Comparison of ENCODE assay signal across 8 cellular contexts in the genomic region with DNA sequence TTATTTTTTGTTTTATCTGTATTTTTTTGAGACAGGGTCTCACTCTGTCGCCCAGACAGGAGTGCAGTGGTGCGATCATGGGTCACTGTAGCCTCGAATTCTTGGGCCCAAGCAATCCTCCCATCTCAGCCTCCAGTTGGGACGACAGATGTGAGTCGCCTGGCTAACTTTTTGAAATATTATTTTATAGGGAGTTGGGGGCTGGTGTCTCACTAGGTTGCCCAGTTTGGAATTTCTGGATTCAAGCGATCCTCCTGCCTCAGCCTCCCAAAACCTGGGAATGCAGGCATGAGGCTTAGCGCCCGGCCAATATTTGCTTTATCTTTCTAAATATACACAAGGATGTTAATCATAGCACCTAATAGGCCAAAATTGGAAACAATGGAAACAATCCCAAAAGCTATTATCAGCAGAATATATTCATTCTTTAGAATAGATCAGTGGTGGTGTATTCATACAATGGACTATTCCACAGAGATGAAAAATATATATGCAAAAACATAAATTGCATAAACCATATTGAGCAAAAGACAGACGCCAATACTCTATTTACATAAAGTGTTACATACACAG. TPM values are rescaled to one million over a fixed set of nuclear protein-coding genes. Genes with fewer than 3 reads are reported as not detected.
DNase-seq lines count a peak whose midpoint lies in the region; ATAC-seq, FAIRE-seq and TF ChIP-seq lines count a peak whose summit lies in the region.

No MANE protein-coding gene starts in this region.

- H3K9me3 ChIP-seq in DND-41 (ENCODE audit: insufficient read depth, low read length, severe bottlenecking) (no peaks in the 10 kb centered on the region), PC-9 (ENCODE audit: insufficient read depth, low read depth) (no peaks in the 10 kb centered on the region), esophagus (ENCODE audit: control insufficient read depth in 2 of 2, insufficient read depth in 1 of 2, low read depth in 1 of 2, low read length in 1 of 2) (no peaks in the 10 kb centered on the region)

- H4K20me1 ChIP-seq in DND-41 (ENCODE audit: insufficient read depth, low read length) (no peaks in the 10 kb centered on the region), PC-9 (ENCODE audit: insufficient read depth) (no peaks in the 10 kb centered on the region)

- H3K27me3 ChIP-seq in DND-41 (ENCODE audit: insufficient read depth, low read length, poor library complexity) = no peaks in the 10 kb centered on the region
- no peaks in the 10 kb centered on the region for H3K27me3 ChIP-seq in PC-9 (ENCODE audit: insufficient read depth, low read depth)
- H3K27me3 ChIP-seq in esophagus (ENCODE audit: control insufficient read depth in 1 of 2, insufficient read depth in 2 of 2, low read length in 2 of 2) = no peaks in the 10 kb centered on the region

- H3K9ac ChIP-seq in DND-41 (ENCODE audit: low read depth, low read length) = peak overlapping the region; percentile 70

- 74% methylated on average over 9 of the region's 9 CpGs for WGBS in esophagus, 2 donors

- ATAC-seq in DND-41 (ENCODE audit: insufficient read depth, low read depth) (no peak), GM18870 (IDR thresholded peaks at IDR 0.05; ENCODE audit: unreplicated experiment) (no peak)

- BruUV-seq in PC-9 (replicated peaks; lab: Mats Ljungman, UMichigan) = no TSS peak

- H3K36me3 ChIP-seq in DND-41 (ENCODE audit: insufficient read depth, low read length) (peaks cover 15% of the 10 kb centered on the region), PC-9 (ENCODE audit: low read depth) (no peaks in the 10 kb centered on the region), esophagus (ENCODE audit: control insufficient read depth in 2 of 2, insufficient read depth in 2 of 2, low read length in 1 of 2) (no peaks in the 10 kb centered on the region)

- H3K4me3 ChIP-seq in DND-41 (ENCODE audit: low read depth in 1 of 2, low read length in 2 of 2) (peak overlapping the region; percentile 68 to 70), PC-9 (peak overlapping the region; percentile 70), esophagus (ENCODE audit: low read depth in 1 of 2, low read length in 2 of 2) (peak overlapping the region; percentile 58 to 61)

- CTCF ChIA-PET in PC-9 (lab: Charles Lee) = no interaction called here

- H3K79me2 ChIP-seq in DND-41 (ENCODE audit: insufficient read depth, low read length) = 0 out of 2 replicates have a peak, but pooled peaks cover 3% of the 10 kb centered on the region
- no peaks in the 10 kb centered on the region for H3K79me2 ChIP-seq in PC-9 (ENCODE audit: low read depth)

- H3K4me1 ChIP-seq in DND-41 (ENCODE audit: insufficient read depth, low read length) = peaks cover 16% of the 10 kb centered on the region
- H3K4me1 ChIP-seq in PC-9 (replicated peaks; ENCODE audit: insufficient read depth) = no peaks in the 10 kb centered on the region
- H3K4me1 ChIP-seq in esophagus (ENCODE audit: control insufficient read depth in 2 of 2, insufficient read depth in 2 of 2, low read length in 1 of 2) = no peaks in the 10 kb centered on the region

- no peaks in the 10 kb centered on the region for H3K9me2 ChIP-seq in PC-9 (ENCODE audit: insufficient read depth)

- H2AFZ ChIP-seq in DND-41 (ENCODE audit: low read depth, low read length) (peak overlapping the region; percentile 95), PC-9 (peak overlapping the region; percentile 84)

- H3K27ac ChIP-seq in DND-41 (ENCODE audit: low read length) (peak overlapping the region; percentile 91), PC-9 (no peak overlapping the region), esophagus (ENCODE audit: low read depth in 2 of 2, low read length in 1 of 2) (peak overlapping the region in 1 of 2 donors; percentile 70)

- H3K4me2 ChIP-seq in DND-41 (ENCODE audit: insufficient read depth, low read length) (peak overlapping the region; percentile 76), PC-9 (peak overlapping the region; percentile 81)

- POLR2A ChIA-PET in PC-9 (lab: Charles Lee; ENCODE audit: unreplicated experiment) = no interaction called here

- peaks cover 5% of the 10 kb centered on the region; the same call in 1 of the 2 replicates for H3F3A ChIP-seq in PC-9 (ENCODE audit: insufficient read depth, low read depth)

- TF ChIP-seq CTCF in DND-41 (IDR thresholded peaks at IDR 0.05; ENCODE audit: borderline replicate concordance, extremely low read depth, low read length, poor library complexity, severe bottlenecking) = no peak
- TF ChIP-seq CTCF in PC-9 (conservative IDR thresholded peaks at IDR 0.05) = no peak

- DNase-seq in DND-41 (no peak), PC-9 (no peak), pons (ENCODE audit: low spot score) (peak; percentile 4), HTR-8/SVneo (ENCODE audit: insufficient read length, low spot score) (no peak), DMS153 (lab: John Stamatoyannopoulos, UW) (no peak), activated gamma-delta T cell (lab: John Stamatoyannopoulos, UW) (no peak)

- intact Hi-C loops in PC-9 (cut with micrococcal nuclease; ENCODE audit: unreplicated experiment) = no loop called here

- FAIRE-seq in HTR-8/SVneo (lab: Jason Lieb, UNC) = no peak

RNA-seq across cellular contexts. Expression of a gene that starts 55.9 kb away (rescaled TPM):
- total RNA-seq in PC-9 (2021) = 111 and 112 TPM in 2 replicates
- 10 to 100 TPM; 57.6 to 65.8 TPM for polyA plus RNA-seq in esophagus

RNA-seq across cellular contexts. Expression of a gene that starts 56.2 kb away (rescaled TPM):
- total RNA-seq in PC-9 (2021) = 38.3 and 40.6 TPM in 2 replicates
- polyA plus RNA-seq in esophagus = 10 to 100 TPM; 31.8 to 37.4 TPM
